12 cellular contexts compared by ENCODE assay signal in genomic region chr6:109019911-109020310, GRCh38.
"Had no signal": no experiment of that assay in that cellular context is flagged by ENCODE, and none has a peak within 500 bp of the region (broad histone marks: within the 10 kb centered on the region; RNA-seq: fewer than 3 reads in every experiment).

No MANE protein-coding gene starts in this region.

- H3K36me3 ChIP-seq: upper lobe of left lung had no signal

- H3K27me3 ChIP-seq: upper lobe of left lung had no signal

- H3K4me3 ChIP-seq: upper lobe of left lung had no signal

- ATAC-seq: esophagus mucosa, natural killer cell had no signal

- H3K27ac Mint-ChIP-seq: activated naive CD4-positive, alpha-beta T cell treated with anti-CD3 and anti-CD28 coated beads for 36 hours; activated T-helper 1 cell treated with anti-CD3 and anti-CD28 coated beads, Interleukin-12 subunit alpha, Interleukin-12 subunit beta, Interleukin-2, Interleukin-4 antibody, amounts not matched to agents 30 ng/mL and 10 ng/mL and 1 ng/mL, durations not matched to agents 14 hours and 24 hours and 36 hours had no signal

- H3K4me3 Mint-ChIP-seq: activated naive CD4-positive, alpha-beta T cell treated with anti-CD3 and anti-CD28 coated beads for 36 hours; activated T-helper 1 cell treated with anti-CD3 and anti-CD28 coated beads, Interleukin-12 subunit alpha, Interleukin-12 subunit beta, Interleukin-2, Interleukin-4 antibody, amounts not matched to agents 30 ng/mL and 10 ng/mL and 1 ng/mL, durations not matched to agents 14 hours and 24 hours and 36 hours; natural killer cell had no signal

- H3K36me3 Mint-ChIP-seq: natural killer cell had no signal

- H3K9me3 ChIP-seq: upper lobe of left lung had no signal

- H3K27ac ChIP-seq: upper lobe of left lung, VCaP had no signal

- DNase-seq: activated CD4-positive, alpha-beta T cell treated with anti-CD3 and anti-CD28 coated beads for 4 hours; activated naive CD4-positive, alpha-beta T cell treated with anti-CD3 and anti-CD28 coated beads for 36 hours; dermis blood vessel endothelial cell; midbrain; natural killer cell; stimulated activated CD4-positive, alpha-beta T cell treated with anti-CD3 and anti-CD28 coated beads, Interleukin-12 subunit alpha, Interleukin-12 subunit beta, amount 100 ng/mL, for 4 hours; stimulated activated naive CD4-positive, alpha-beta T cell treated with Interleukin-2 at 50 U/mL for 16 hours; T1000; upper lobe of left lung had no signal

- H3K9me3 Mint-ChIP-seq: activated naive CD4-positive, alpha-beta T cell treated with anti-CD3 and anti-CD28 coated beads for 36 hours; activated T-helper 1 cell treated with anti-CD3 and anti-CD28 coated beads, Interleukin-12 subunit alpha, Interleukin-12 subunit beta, Interleukin-2, Interleukin-4 antibody, amounts not matched to agents 30 ng/mL and 10 ng/mL and 1 ng/mL, durations not matched to agents 14 hours and 24 hours and 36 hours; natural killer cell had no signal
